9 cellular contexts compared by ENCODE assay signal in genomic region chr1:155976913-155977606, GRCh38. TPM values are rescaled to one million over a fixed set of nuclear protein-coding genes. Genes with fewer than 3 reads are reported as not detected.
A peak's percentile ranks its signal among the peaks of the same experiment; 100 is the strongest.
DNase-seq lines count a peak whose midpoint lies in the region; ATAC-seq and TF ChIP-seq lines count a peak whose summit lies in the region.
"Had no signal": no experiment of that assay in that cellular context is flagged by ENCODE, and none has a peak within 500 bp of the region (broad histone marks: within the 10 kb centered on the region; RNA-seq: fewer than 3 reads in every experiment).

No MANE protein-coding gene starts in this region.

- H3K4me3 ChIP-seq in Caco-2 (ENCODE audit: low read depth, low read length) (peak overlapping the region; percentile 99), NB4 (ENCODE audit: low read depth, low read length) (peak overlapping the region; percentile 92), mammary epithelial cell (replicated peaks in 1 of 3; ENCODE audit: insufficient read depth in 1 of 3, low read depth in 2 of 3, low read length in 3 of 3) (peak overlapping the region; percentile 82 to 91 (median 91)), upper lobe of right lung (peak overlapping the region; percentile 91)

- dilution Hi-C loops in mammary epithelial cell (cut with HindIII; ENCODE audit: low sequenced_read_pairs) = no loop called here

- H3K4me1 Mint-ChIP-seq in Caco-2 (ENCODE audit: low read depth, unreplicated experiment) (peaks cover 43% of the 10 kb centered on the region), mesothelial cell of epicardium (peaks cover 69% of the 10 kb centered on the region)

- POLR2A ChIA-PET in Caco-2 (lab: Charles Lee) (interaction anchor here (0.6 to 2.2 kb wide), 2 partner anchors 43 to 837 kb away, joined by 4 to 8 read pairs; partner anchors contain the start of gene KHDC4), HEK293T (lab: Yijun Ruan, JAX) (interaction anchor here (0.7 to 7.1 kb wide), 16 partner anchors 8 to 236 kb away, joined by 3 to 79 read pairs (median 4); partner anchors contain the start of genes GON4L, KHDC4, LAMTOR2 and PMF1)

- TF ChIP-seq CTCF in Caco-2 (IDR thresholded peaks at IDR 0.05; ENCODE audit: insufficient read depth in 1 of 2, low read depth in 1 of 2, low read length in 1 of 2, severe bottlenecking in 1 of 2, unreplicated experiment in 1 of 2) (no peak), NB4 (IDR thresholded peaks at IDR 0.05; ENCODE audit: low read depth, low read length) (no peak), mammary epithelial cell (conservative IDR thresholded peaks at IDR 0.05 in 1 of 2, IDR thresholded peaks at IDR 0.05 in 1 of 2; ENCODE audit: extremely low read depth in 1 of 2, insufficient read depth in 1 of 2, low read depth in 1 of 2, low read length in 2 of 2) (no peak), mesothelial cell of epicardium (IDR thresholded peaks at IDR 0.05; ENCODE audit: unreplicated experiment) (no peak), upper lobe of right lung (IDR thresholded peaks at IDR 0.05) (no peak)

- H3K27ac ChIP-seq in mammary epithelial cell (ENCODE audit: insufficient read depth, low read depth, low read length) = peak overlapping the region; percentile 76
- peak overlapping the region; percentile 93 for H3K27ac ChIP-seq in upper lobe of right lung

- ATAC-seq in upper lobe of right lung = no peak
- ATAC-seq in GM18498 (IDR thresholded peaks at IDR 0.05; ENCODE audit: unreplicated experiment) = no peak

- H3K36me3 ChIP-seq in Caco-2 (ENCODE audit: control insufficient read depth, insufficient read depth, low read length) = no peaks in the 10 kb centered on the region; the same call in 1 of the 2 replicates
- H3K36me3 ChIP-seq in mammary epithelial cell (ENCODE audit: insufficient read depth, low read length) = peaks cover 2% of the 10 kb centered on the region
- H3K36me3 ChIP-seq in upper lobe of right lung = peaks cover 17% of the 10 kb centered on the region

- in situ Hi-C loops in mammary epithelial cell (cut with MboI; ENCODE audit: low sequenced_read_pairs in 2 of 2) = no loop called here

- peaks cover 43% of the 10 kb centered on the region for H3K4me1 ChIP-seq in Caco-2
- peaks cover 64% of the 10 kb centered on the region for H3K4me1 ChIP-seq in mammary epithelial cell (ENCODE audit: insufficient read depth, low read length)
- H3K4me1 ChIP-seq in upper lobe of right lung = peaks cover 80% of the 10 kb centered on the region

- peaks cover 98% of the 10 kb centered on the region for H3K79me2 ChIP-seq in mammary epithelial cell (ENCODE audit: insufficient read depth, low read length)

- H3K27ac Mint-ChIP-seq in Caco-2 (ENCODE audit: unreplicated experiment) (peak overlapping the region; percentile 50), mesothelial cell of epicardium (peak overlapping the region; percentile 95)

- H3K9ac ChIP-seq in mammary epithelial cell (ENCODE audit: insufficient read depth, low read length) = peak overlapping the region; percentile 92

- BruUV-seq in Caco-2 (replicated peaks; lab: Mats Ljungman, UMichigan) = no TSS peak
- BruUV-seq in mammary epithelial cell (replicated peaks; lab: Mats Ljungman, UMichigan) = TSS peak; percentile 29

- CTCF ChIA-PET in Caco-2 (lab: Charles Lee) = interaction anchor here (1.2 to 2.0 kb wide), 4 partner anchors 13 to 89 kb away, joined by 3 to 12 read pairs (median 4); no protein-coding TSS in a partner anchor
- CTCF ChIA-PET in mammary epithelial cell (lab: Charles Lee; ENCODE audit: low non-redundant PET) = interaction anchor here (0.7 kb wide), 1 partner anchor 130 kb away, joined by 3 read pairs; no protein-coding TSS in a partner anchor
- CTCF ChIA-PET in HEK293T (lab: Yijun Ruan, JAX) = interaction anchor here (0.5 to 4.1 kb wide), 10 partner anchors 13 to 1594 kb away, joined by 3 to 39 read pairs (median 4); partner anchors contain the start of gene KHDC4

- H3K9me3 ChIP-seq in Caco-2 (no peaks in the 10 kb centered on the region), mammary epithelial cell (replicated peaks; ENCODE audit: insufficient read depth, low read length) (no peaks in the 10 kb centered on the region), upper lobe of right lung (no peaks in the 10 kb centered on the region)

- no peaks in the 10 kb centered on the region for H3K27me3 Mint-ChIP-seq in Caco-2 (ENCODE audit: insufficient read depth, unreplicated experiment)
- no peaks in the 10 kb centered on the region for H3K27me3 Mint-ChIP-seq in mesothelial cell of epicardium (ENCODE audit: low read depth)

- H3K9me3 Mint-ChIP-seq in Caco-2 (ENCODE audit: unreplicated experiment) (no peaks in the 10 kb centered on the region), mesothelial cell of epicardium (no peaks in the 10 kb centered on the region)

- TF ChIP-seq POLR2A in NB4 (IDR thresholded peaks at IDR 0.05; ENCODE audit: extremely low read depth, insufficient read length) = no peak

- H3K36me3 Mint-ChIP-seq in Caco-2 (ENCODE audit: insufficient read depth, unreplicated experiment) (peaks cover 6% of the 10 kb centered on the region), mesothelial cell of epicardium (no peaks in the 10 kb centered on the region)

- DNase-seq in Caco-2 (no peak), NB4 (ENCODE audit: low read depth) (peak; percentile 54), mammary epithelial cell (peak; percentile 54), mesothelial cell of epicardium (ENCODE audit: low spot score in 2 of 2, unreplicated experiment in 2 of 2) (no peak), upper lobe of right lung (no peak), kidney glomerular epithelial cell (lab: John Stamatoyannopoulos, UW) (no peak), HEK293T (ENCODE audit: extremely low spot score) (no peak)

- H3K4me2 ChIP-seq in mammary epithelial cell (ENCODE audit: insufficient read depth, low read depth, low read length) = peak overlapping the region; percentile 92

- intact Hi-C loops in Caco-2 (cut with micrococcal nuclease; ENCODE audit: unreplicated experiment) (no loop called here), mammary epithelial cell (cut with micrococcal nuclease) (loop anchor here (1.0 to 5.0 kb wide), 2 partner anchors 15 to 120 kb away; partner anchors contain the start of genes GON4L and SYT11), upper lobe of right lung (cut with DNase I) (no loop called here)

- WGBS in mammary epithelial cell (ENCODE audit: low coverage, missing lambda C conversion rate) = 7% methylated on average over 4 of the region's 4 CpGs

- no peak overlapping the region for H2AFZ ChIP-seq in mammary epithelial cell (ENCODE audit: low read depth, low read length)

- H4K20me1 ChIP-seq in mammary epithelial cell (ENCODE audit: insufficient read depth, low read length) = no peaks in the 10 kb centered on the region

- H3K4me3 Mint-ChIP-seq in Caco-2 (ENCODE audit: unreplicated experiment) = peak overlapping the region; percentile 82
- H3K4me3 Mint-ChIP-seq in mesothelial cell of epicardium = peak overlapping the region; percentile 95

- H3K27me3 ChIP-seq in Caco-2 (replicated peaks; ENCODE audit: control insufficient read depth, insufficient read depth, low read length) (no peaks in the 10 kb centered on the region), mammary epithelial cell (ENCODE audit: insufficient read depth, low read length) (no peaks in the 10 kb centered on the region), upper lobe of right lung (no peaks in the 10 kb centered on the region)

TF ChIP-seq in HEK293T, 16 proteins besides CTCF, POLR2A, EP300 and RAD21:
- TF ChIP-seq TARDBP (IDR thresholded peaks at IDR 0.05) = no peak
- no peak for TF ChIP-seq FOXK2 (IDR thresholded peaks at IDR 0.05)
- no peak for TF ChIP-seq ELF4 (IDR thresholded peaks at IDR 0.05)
- TF ChIP-seq NFRKB (IDR thresholded peaks at IDR 0.05) = no peak
- TF ChIP-seq FOXA1 (IDR thresholded peaks at IDR 0.05) = no peak
- TF ChIP-seq ZNF384 (IDR thresholded peaks at IDR 0.05) = no peak
- no peak for TF ChIP-seq SUZ12 (IDR thresholded peaks at IDR 0.05)
- no peak for TF ChIP-seq CTBP1 (IDR thresholded peaks at IDR 0.05; ENCODE audit: borderline replicate concordance)
- TF ChIP-seq, protein P1, sequence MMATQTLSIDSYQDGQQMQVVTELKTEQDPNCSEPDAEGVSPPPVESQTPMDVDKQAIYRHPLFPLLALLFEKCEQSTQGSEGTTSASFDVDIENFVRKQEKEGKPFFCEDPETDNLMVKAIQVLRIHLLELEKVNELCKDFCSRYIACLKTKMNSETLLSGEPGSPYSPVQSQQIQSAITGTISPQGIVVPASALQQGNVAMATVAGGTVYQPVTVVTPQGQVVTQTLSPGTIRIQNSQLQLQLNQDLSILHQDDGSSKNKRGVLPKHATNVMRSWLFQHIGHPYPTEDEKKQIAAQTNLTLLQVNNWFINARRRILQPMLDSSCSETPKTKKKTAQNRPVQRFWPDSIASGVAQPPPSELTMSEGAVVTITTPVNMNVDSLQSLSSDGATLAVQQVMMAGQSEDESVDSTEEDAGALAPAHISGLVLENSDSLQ (IDR thresholded peaks at IDR 0.05) = no peak
- no peak for TF ChIP-seq HDGF (IDR thresholded peaks at IDR 0.05; ENCODE audit: borderline replicate concordance)
- TF ChIP-seq LEF1 (IDR thresholded peaks at IDR 0.05; ENCODE audit: borderline replicate concordance) = no peak
- TF ChIP-seq BHLHE40 (IDR thresholded peaks at IDR 0.05; ENCODE audit: borderline replicate concordance) = no peak
- no peak for TF ChIP-seq FOXM1 (IDR thresholded peaks at IDR 0.05; ENCODE audit: borderline replicate concordance)
- TF ChIP-seq SP1 (IDR thresholded peaks at IDR 0.05) = no peak
- TF ChIP-seq L3MBTL2 (conservative IDR thresholded peaks at IDR 0.05) = no peak
- TF ChIP-seq ARNT (IDR thresholded peaks at IDR 0.05) = no peak
TF ChIP-seq in HEK293T: peak in this region for 0.

RNA-seq across cellular contexts. Expression of gene ARHGEF2, which starts 1.3 kb away (rescaled TPM):
- total RNA-seq in Caco-2 (2022) = 46.9 and 60.3 TPM in 2 replicates
- 100 to 1,000 TPM in 1 of 2 donors, 10 to 100 TPM in 1; 79.4 to 161 TPM for total RNA-seq in mammary epithelial cell
- 69.9 TPM for polyA plus RNA-seq in mammary epithelial cell
- polyA minus RNA-seq in mammary epithelial cell = 60.4 TPM
- total RNA-seq in mesothelial cell of epicardium = 103 to 111 TPM (median 110 TPM) in 3 replicates
- total RNA-seq in upper lobe of right lung = 220 TPM

RNA-seq across cellular contexts. Expression of gene RXFP4, which starts 35.6 kb away (rescaled TPM):
- not detected in 2 replicates for total RNA-seq in Caco-2 (2022)
- not detected for total RNA-seq in mammary epithelial cell
- polyA plus RNA-seq in mammary epithelial cell = 0.07 TPM
- polyA minus RNA-seq in mammary epithelial cell = not detected
- total RNA-seq in mesothelial cell of epicardium = not detected in 3 replicates
- total RNA-seq in upper lobe of right lung = not detected
- total RNA-seq: M059J had no signal

RNA-seq across cellular contexts. Expression of gene KHDC4, which starts 42.8 kb away (rescaled TPM):
- total RNA-seq in Caco-2 (2022) (68.5 and 72.9 TPM in 2 replicates), mammary epithelial cell (10 to 100 TPM; 35.3 to 56.5 TPM), mesothelial cell of epicardium (70.1 to 74.1 TPM (median 73.2 TPM) in 3 replicates), upper lobe of right lung (40.1 TPM)
- polyA plus RNA-seq in mammary epithelial cell = 28.9 TPM
- polyA minus RNA-seq in mammary epithelial cell = 41.3 TPM

RNA-seq across cellular contexts. Expression of gene SSR2, which starts 43.7 kb away (rescaled TPM):
- total RNA-seq in Caco-2 (2022) (198 and 203 TPM in 2 replicates), mammary epithelial cell (100 to 1,000 TPM; 158 to 195 TPM), mesothelial cell of epicardium (282 to 298 TPM (median 297 TPM) in 3 replicates), upper lobe of right lung (231 TPM)
- 511 TPM for polyA plus RNA-seq in mammary epithelial cell
- polyA minus RNA-seq in mammary epithelial cell = 194 TPM

Comparison
In these comparisons a context has a peak if more than half of its experiments do, and no peak if none do; other contexts are left out.
1. DNase-seq: peak in NB4 (single experiment) and mammary epithelial cell (single experiment); none in Caco-2 (0 of 2), mesothelial cell of epicardium (0 of 2), upper lobe of right lung (single experiment), kidney glomerular epithelial cell (single experiment) and HEK293T (single experiment).
2. Peak in every context shown above with its lines, with median percentiles within 50 percentile points of each other: H3K4me3 ChIP-seq.